Comparison of ENCODE assay signal across 1 cellular context in the genomic region with DNA sequence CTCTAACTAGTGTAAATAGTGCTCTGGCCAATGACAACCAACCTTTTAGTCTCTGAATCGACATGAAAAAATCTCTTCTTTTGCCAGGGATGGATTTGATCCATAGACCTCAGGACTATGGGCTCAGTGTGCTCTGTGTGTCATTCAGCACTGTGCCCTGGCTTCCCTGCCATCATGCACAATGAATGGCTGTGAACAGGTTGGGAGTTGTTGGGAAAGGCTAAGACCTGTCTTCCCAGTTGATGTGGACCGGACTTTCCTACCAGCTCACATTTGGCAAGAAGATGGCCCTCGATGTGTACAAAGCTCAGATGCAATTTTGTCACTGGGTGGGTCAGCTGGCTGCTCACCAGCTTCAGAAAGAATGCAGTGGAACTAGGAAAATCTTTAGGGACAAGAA.
TF ChIP-seq lines count a peak whose summit lies in the region.

No MANE protein-coding gene starts in this region.

TF ChIP-seq in H1, 55 proteins besides CTCF, POLR2A, EP300 and RAD21:
- TF ChIP-seq HDAC6 (IDR thresholded peaks at IDR 0.05; ENCODE audit: low read depth, low read length) (no peak), BCL11A (IDR thresholded peaks at IDR 0.05; ENCODE audit: low read depth in 2 of 2, low read length in 2 of 2) (no peak), TEAD4 (IDR thresholded peaks at IDR 0.05; ENCODE audit: low read depth, low read length) (no peak), PHF8 (conservative IDR thresholded peaks at IDR 0.05; ENCODE audit: low read depth, low read length) (no peak)
TF ChIP-seq in H1: peak in this region for 0.
